ENCODE assay signal across 10 cellular contexts in genomic region chr2:201452856-201453643, GRCh38. TPM values are rescaled to one million over a fixed set of nuclear protein-coding genes. Genes with fewer than 3 reads are reported as not detected.
DNase-seq lines count a peak whose midpoint lies in the region; ATAC-seq and TF ChIP-seq lines count a peak whose summit lies in the region.
"Had no signal": no experiment of that assay in that cellular context is flagged by ENCODE, and none has a peak within 500 bp of the region (broad histone marks: within the 10 kb centered on the region; RNA-seq: fewer than 3 reads in every experiment).

No MANE protein-coding gene starts in this region.

- dilution Hi-C loops in mammary epithelial cell (cut with HindIII; ENCODE audit: low sequenced_read_pairs) = no loop called here

- ATAC-seq in aorta (ENCODE audit: low FRiP score) (no peak), GM18873 (IDR thresholded peaks at IDR 0.05; ENCODE audit: low FRiP score, unreplicated experiment) (no peak)

- POLR2A ChIA-PET in A673 (lab: Charles Lee; ENCODE audit: low non-redundant PET) = no interaction called here

- CTCF ChIA-PET in A673 (lab: Charles Lee) = no interaction called here
- CTCF ChIA-PET in mammary epithelial cell (lab: Charles Lee; ENCODE audit: low non-redundant PET) = no interaction called here

- in situ Hi-C loops in mammary epithelial cell (cut with MboI; ENCODE audit: low sequenced_read_pairs in 2 of 2) = no loop called here

- H3K9ac ChIP-seq in HUES6 (ENCODE audit: low read length) (no peak overlapping the region), mammary epithelial cell (ENCODE audit: insufficient read depth, low read length) (no peak overlapping the region)

- 87% methylated on average over 8 of the region's 8 CpGs for WGBS in mammary epithelial cell (ENCODE audit: low coverage, missing lambda C conversion rate)
- WGBS in aorta, 2 donors = 93 to 94% methylated on average over 8 of the region's 8 CpGs

- H2AFZ ChIP-seq in mammary epithelial cell (ENCODE audit: low read depth, low read length) = no peak overlapping the region

- H3K27ac ChIP-seq in A673 (ENCODE audit: low read depth, low read length, poor library complexity, severe bottlenecking) (no peak overlapping the region), HUES6 (ENCODE audit: low read depth, low read length) (no peak overlapping the region), mammary epithelial cell (ENCODE audit: insufficient read depth, low read depth, low read length) (no peak overlapping the region), aorta (ENCODE audit: low read depth in 1 of 2, low read length in 2 of 2) (no peak overlapping the region)

- peaks cover 30% of the 10 kb centered on the region for H3K79me2 ChIP-seq in mammary epithelial cell (ENCODE audit: insufficient read depth, low read length)

- H3K36me3 ChIP-seq in A673 (ENCODE audit: insufficient read depth, low read length, poor library complexity, severe bottlenecking) (no peaks in the 10 kb centered on the region), HUES6 (ENCODE audit: control insufficient read depth, insufficient read depth, low read length) (no peaks in the 10 kb centered on the region), mammary epithelial cell (ENCODE audit: insufficient read depth, low read length) (no peaks in the 10 kb centered on the region), aorta (ENCODE audit: control insufficient read depth in 1 of 2, insufficient read depth in 2 of 2, low read length in 1 of 2) (no peaks in the 10 kb centered on the region)

- H3K4me2 ChIP-seq in mammary epithelial cell (ENCODE audit: insufficient read depth, low read depth, low read length) = peak overlapping the region; percentile 75

- peaks cover 14% of the 10 kb centered on the region for H3K4me1 ChIP-seq in A673 (ENCODE audit: insufficient read depth, low read length, poor library complexity, severe bottlenecking)
- peaks cover 8% of the 10 kb centered on the region for H3K4me1 ChIP-seq in HUES6 (ENCODE audit: control insufficient read depth, insufficient read depth, low read length)
- H3K4me1 ChIP-seq in mammary epithelial cell (ENCODE audit: insufficient read depth, low read length) = peaks cover 16% of the 10 kb centered on the region
- peaks cover 0 to 6% of the 10 kb centered on the region in 2 donors for H3K4me1 ChIP-seq in aorta (ENCODE audit: control insufficient read depth in 1 of 2, insufficient read depth in 2 of 2, low read length in 2 of 2)

- no TSS peak for BruUV-seq in A673 (replicated peaks; lab: Mats Ljungman, UMichigan)
- BruUV-seq in mammary epithelial cell (replicated peaks; lab: Mats Ljungman, UMichigan) = no TSS peak

- H3K27me3 ChIP-seq in A673 (replicated peaks; ENCODE audit: insufficient read depth, low read depth, low read length, poor library complexity) (no peaks in the 10 kb centered on the region), HUES6 (ENCODE audit: control insufficient read depth, insufficient read depth, low read length) (peaks cover 3% of the 10 kb centered on the region; the same call in 1 of the 2 replicates), mammary epithelial cell (ENCODE audit: insufficient read depth, low read length) (no peaks in the 10 kb centered on the region), aorta (ENCODE audit: control insufficient read depth in 1 of 2, insufficient read depth in 2 of 2, low read length in 1 of 2) (no peaks in the 10 kb centered on the region)

- intact Hi-C loops in A673 (cut with micrococcal nuclease; ENCODE audit: unreplicated experiment) = no loop called here
- intact Hi-C loops in mammary epithelial cell (cut with micrococcal nuclease) = loop anchor here (5.0 kb wide), 2 partner anchors 189 to 216 kb away; partner anchors contain the start of gene TMEM237
- intact Hi-C loops in aorta (cut with DNase I) = loop anchor here (5.0 to 10.0 kb wide), 3 partner anchors 46 to 218 kb away; no protein-coding TSS in a partner anchor

- peak overlapping the region; percentile 77 for H3K4me3 ChIP-seq in A673 (ENCODE audit: low read depth, low read length, poor library complexity, severe bottlenecking)
- peak overlapping the region; percentile 87 for H3K4me3 ChIP-seq in HUES6 (ENCODE audit: low read depth, low read length)
- peak overlapping the region in 2 of 3 experiments; percentile 60 to 93 for H3K4me3 ChIP-seq in mammary epithelial cell (replicated peaks in 1 of 3; ENCODE audit: insufficient read depth in 1 of 3, low read depth in 2 of 3, low read length in 3 of 3)
- peak overlapping the region in 1 of 2 donors; percentile 98 for H3K4me3 ChIP-seq in aorta (ENCODE audit: low read length in 2 of 2)

- no peaks in the 10 kb centered on the region for H4K20me1 ChIP-seq in mammary epithelial cell (ENCODE audit: insufficient read depth, low read length)

- H3K9me3 ChIP-seq in A673 (ENCODE audit: low read depth, low read length, poor library complexity, severe bottlenecking) (no peaks in the 10 kb centered on the region), HUES6 (ENCODE audit: control insufficient read depth, insufficient read depth, low read depth, low read length) (no peaks in the 10 kb centered on the region), mammary epithelial cell (replicated peaks; ENCODE audit: insufficient read depth, low read length) (no peaks in the 10 kb centered on the region), aorta (ENCODE audit: control insufficient read depth, low read length) (no peaks in the 10 kb centered on the region)

- DNase-seq in A673 (ENCODE audit: low spot score) (no peak), mammary epithelial cell (no peak), myocyte (ENCODE audit: low read depth) (peak; percentile 73), aorta (no peak), hepatic stellate cell (ENCODE audit: low spot score) (no peak), NCI-H1048 (lab: John Stamatoyannopoulos, UW) (no peak)
- DNase-seq: hippocampal formation, NCI-H1694 treated with DMSO at 0.1 percent for 48 hours had no signal

- TF ChIP-seq CTCF in A673 (conservative IDR thresholded peaks at IDR 0.05; ENCODE audit: low read depth, low read length) (no peak), mammary epithelial cell (conservative IDR thresholded peaks at IDR 0.05 in 1 of 2, IDR thresholded peaks at IDR 0.05 in 1 of 2; ENCODE audit: extremely low read depth in 1 of 2, insufficient read depth in 1 of 2, low read depth in 1 of 2, low read length in 2 of 2) (no peak)

RNA-seq across cellular contexts. Expression of gene STRADB, which starts 1.5 kb away (rescaled TPM):
- total RNA-seq in A673 (2021) (24.3 and 29.3 TPM in 2 replicates), mammary epithelial cell (10 to 100 TPM; 12.8 to 19.2 TPM), myocyte (219 and 254 TPM in 2 replicates), aorta (10 to 100 TPM; 15.7 to 17.7 TPM)
- polyA plus RNA-seq in mammary epithelial cell (5.1 TPM), aorta (10 to 100 TPM; 15.5 to 29.7 TPM)
- polyA minus RNA-seq in mammary epithelial cell = 10.0 TPM
- polyA plus RNA-seq in myocyte (2012) = 40.8 TPM

RNA-seq across cellular contexts. Expression of gene TRAK2, which starts 1.8 kb away (rescaled TPM):
- total RNA-seq in A673 (2021) = 30.1 and 31.7 TPM in 2 replicates
- total RNA-seq in mammary epithelial cell = 10 to 100 TPM; 18.9 to 28.7 TPM
- polyA plus RNA-seq in mammary epithelial cell = 8.6 TPM
- polyA minus RNA-seq in mammary epithelial cell = 15.9 TPM
- 34.3 and 47.9 TPM in 2 replicates for total RNA-seq in myocyte
- 23.8 TPM for polyA plus RNA-seq in myocyte (2012)
- total RNA-seq in aorta = 100 to 1,000 TPM in 1 of 2 donors, 10 to 100 TPM in 1; 84.7 to 119 TPM
- 100 to 1,000 TPM in 1 of 2 donors, 10 to 100 TPM in 1; 35.9 to 128 TPM for polyA plus RNA-seq in aorta
